In genomic region chr14:65231286-65231980, GRCh38 we compare ENCODE assay signal across 13 cellular contexts.
DNase-seq lines count a peak whose midpoint lies in the region; ATAC-seq, FAIRE-seq and TF ChIP-seq lines count a peak whose summit lies in the region.
"Had no signal": no experiment of that assay in that cellular context is flagged by ENCODE, and none has a peak within 500 bp of the region (broad histone marks: within the 10 kb centered on the region; RNA-seq: fewer than 3 reads in every experiment).

No MANE protein-coding gene starts in this region.

- 32 to 57% (median 40%) methylated on average over 6 of the region's 6 CpGs for WGBS in stomach, 5 donors

- no peaks in the 10 kb centered on the region for H4K20me1 ChIP-seq in OCI-LY7 (ENCODE audit: insufficient read depth, low read length)

- no peaks in the 10 kb centered on the region for H3K36me3 ChIP-seq in OCI-LY7 (ENCODE audit: insufficient read depth, low read length)
- H3K36me3 ChIP-seq in stomach = no peaks in the 10 kb centered on the region

- H3K4me3 Mint-ChIP-seq in T-cell = no peak overlapping the region
- no peak overlapping the region for H3K4me3 Mint-ChIP-seq in immature natural killer cell
- H3K4me3 Mint-ChIP-seq: activated T-cell treated with anti-CD3 and anti-CD28 coated beads, Interleukin-2, amount 50 U/mL, for 4 hours; CD8-positive, alpha-beta T cell had no signal

- no peak for FAIRE-seq in GM12891 (lab: Jason Lieb, UNC)

- H3K9me3 ChIP-seq in OCI-LY7 (ENCODE audit: low read length) (no peaks in the 10 kb centered on the region), stomach (no peaks in the 10 kb centered on the region)

- H3K9me3 Mint-ChIP-seq in T-cell = no peaks in the 10 kb centered on the region
- no peaks in the 10 kb centered on the region for H3K9me3 Mint-ChIP-seq in immature natural killer cell
- H3K9me3 Mint-ChIP-seq: activated T-cell treated with anti-CD3 and anti-CD28 coated beads, Interleukin-2, amount 50 U/mL, for 4 hours; CD8-positive, alpha-beta T cell had no signal

- BruUV-seq in OCI-LY7 (replicated peaks; lab: Mats Ljungman, UMichigan) = no TSS peak

- H3K27ac Mint-ChIP-seq in T-cell (no peak overlapping the region), immature natural killer cell (no peak overlapping the region)
- H3K27ac Mint-ChIP-seq: CD8-positive, alpha-beta T cell had no signal

- H3K27ac ChIP-seq in OCI-LY7 (ENCODE audit: low read depth, low read length, poor library complexity, severe bottlenecking) = no peak overlapping the region
- peak overlapping the region; percentile 82 for H3K27ac ChIP-seq in layer of hippocampus (ENCODE audit: low read depth, low read length)
- H3K27ac ChIP-seq in stomach = peak overlapping the region; percentile 86 to 95 (median 90)

- H3K4me3 ChIP-seq in OCI-LY7 (ENCODE audit: low read depth, low read length, poor library complexity, severe bottlenecking) (no peak overlapping the region), stomach (no peak overlapping the region)

- DNase-seq in GM12891 (ENCODE audit: insufficient read length, low spot score) = no peak
- no peak for DNase-seq in OCI-LY7 (ENCODE audit: low spot score)
- DNase-seq in stomach = no peak
- DNase-seq in T-cell = no peak
- no peak for DNase-seq in immature natural killer cell
- DNase-seq in CD1c-positive myeloid dendritic cell (ENCODE audit: extremely low spot score) = no peak
- DNase-seq: activated T-cell treated with anti-CD3 and anti-CD28 coated beads, Interleukin-2, amount 50 U/mL, for 4 hours; CD8-positive, alpha-beta T cell; Kasumi-1; NCI-H2081 treated with DMSO at 0.1 percent for 48 hours; stimulated activated naive CD4-positive, alpha-beta T cell; SW 1271 had no signal

- H3K9me2 ChIP-seq in OCI-LY7 (ENCODE audit: insufficient read depth, low read length) = no peaks in the 10 kb centered on the region

- TF ChIP-seq CTCF in OCI-LY7 (conservative IDR thresholded peaks at IDR 0.05; ENCODE audit: low read length) (no peak), stomach (IDR thresholded peaks at IDR 0.05) (no peak)

- H3K27me3 Mint-ChIP-seq in T-cell (no peaks in the 10 kb centered on the region), immature natural killer cell (ENCODE audit: low read depth in 3 of 3) (peaks cover 0 to 1% (median 0%) of the 10 kb centered on the region in 3 donors)

- no peak for TF ChIP-seq POLR2A in GM12891 (IDR thresholded peaks at IDR 0.05; ENCODE audit: low read depth, low read length)
- TF ChIP-seq POLR2A in stomach (IDR thresholded peaks at IDR 0.05) = peak in 1 of 4 donors; percentile 3

- no peak for TF ChIP-seq EP300 in stomach (IDR thresholded peaks at IDR 0.05)

- peak overlapping the region; percentile 39 for H3K4me2 ChIP-seq in OCI-LY7 (ENCODE audit: low read length)

- H3K36me3 Mint-ChIP-seq in T-cell (no peaks in the 10 kb centered on the region), immature natural killer cell (peaks cover 0 to 4% (median 0%) of the 10 kb centered on the region in 3 donors)
- H3K36me3 Mint-ChIP-seq: CD8-positive, alpha-beta T cell had no signal

- CTCF ChIA-PET in OCI-LY7 (lab: Charles Lee; ENCODE audit: unreplicated experiment) (no interaction called here), T-cell (lab: Charles Lee) (interaction anchor here in 1 of 2 donors (1.1 kb wide), 1 partner anchor 12 kb away, joined by 3 read pairs; no protein-coding TSS in a partner anchor)

- H2AFZ ChIP-seq in OCI-LY7 (ENCODE audit: low read length) = peak overlapping the region; percentile 62

- intact Hi-C loops in OCI-LY7 (cut with micrococcal nuclease; ENCODE audit: unreplicated experiment) = no loop called here
- intact Hi-C loops in stomach (cut with DNase I; ENCODE audit: low total_unique reads) = no loop called here

- H3K4me1 ChIP-seq in OCI-LY7 (ENCODE audit: insufficient read depth, low read length, poor library complexity, severe bottlenecking) (peaks cover 47% of the 10 kb centered on the region), stomach (peaks cover 34 to 60% (median 45%) of the 10 kb centered on the region in 4 donors)

- POLR2A ChIA-PET in OCI-LY7 (lab: Charles Lee) = interaction anchor here (0.6 to 1.2 kb wide), 4 partner anchors 12 to 234 kb away, joined by 3 to 5 read pairs (median 4); no protein-coding TSS in a partner anchor
- POLR2A ChIA-PET in T-cell (lab: Charles Lee) = interaction anchor here in 1 of 2 donors (0.7 kb wide), 1 partner anchor 437 kb away, joined by 4 read pairs; no protein-coding TSS in a partner anchor

- no peak for ATAC-seq in T-cell (replicated peaks in 1 of 4)
- ATAC-seq: activated T-cell treated with anti-CD3 and anti-CD28 coated beads, Interleukin-2, amount 50 U/mL, for 4 hours; CD8-positive, alpha-beta T cell had no signal

- H3K79me2 ChIP-seq in OCI-LY7 (ENCODE audit: insufficient read depth, low read depth, low read length) = no peaks in the 10 kb centered on the region

- H3K27me3 ChIP-seq in layer of hippocampus (ENCODE audit: control insufficient read depth, insufficient read depth, low read length) (no peaks in the 10 kb centered on the region), stomach (no peaks in the 10 kb centered on the region)

- H3K4me1 Mint-ChIP-seq in T-cell = peaks cover 27 to 46% (median 46%) of the 10 kb centered on the region in 3 donors
- H3K4me1 Mint-ChIP-seq in immature natural killer cell = peaks cover 16 to 23% of the 10 kb centered on the region in 2 donors

TF ChIP-seq in GM12891, 5 proteins besides CTCF, POLR2A, EP300 and RAD21:
- TF ChIP-seq SPI1 (IDR thresholded peaks at IDR 0.05; ENCODE audit: low read depth, low read length) = peak; percentile 55
- no peak for TF ChIP-seq PAX5 (IDR thresholded peaks at IDR 0.05; ENCODE audit: insufficient read depth, low read length, severe bottlenecking)
- no peak for TF ChIP-seq POLR2AphosphoS5 (IDR thresholded peaks at IDR 0.05; ENCODE audit: low read depth, low read length)
